13 cellular contexts compared by ENCODE assay signal in genomic region chr9:93464876-93465275, GRCh38. TPM values are rescaled to one million over a fixed set of nuclear protein-coding genes. Genes with fewer than 3 reads are reported as not detected.
DNase-seq lines count a peak whose midpoint lies in the region; ATAC-seq, FAIRE-seq and TF ChIP-seq lines count a peak whose summit lies in the region.
"Had no signal": no experiment of that assay in that cellular context is flagged by ENCODE, and none has a peak within 500 bp of the region (broad histone marks: within the 10 kb centered on the region; RNA-seq: fewer than 3 reads in every experiment).

No MANE protein-coding gene starts in this region.

- BruUV-seq in HepG2 (replicated peaks; lab: Mats Ljungman, UMichigan) = no TSS peak

- no peak for FAIRE-seq in HepG2 (lab: Jason Lieb, UNC)

- TF ChIP-seq RAD21 in HepG2 (CRISPR knock-in tag; IDR thresholded peaks at IDR 0.05) = no peak

- POLR2A ChIA-PET in HepG2 (lab: Yijun Ruan, JAX) = interaction anchor here (1.2 to 2.5 kb wide), 2 partner anchors 11 to 13 kb away, joined by 3 to 10 read pairs; partner anchors contain the start of gene FAM120AOS

- ATAC-seq in HepG2 = no peak
- no peak for ATAC-seq in right lobe of liver
- ATAC-seq in T-helper 17 cell = no peak
- no peak for ATAC-seq in upper lobe of right lung
- ATAC-seq in HG03280 (IDR thresholded peaks at IDR 0.05; ENCODE audit: unreplicated experiment) = no peak

- peak overlapping the region; percentile 47 for H3K4me3 Mint-ChIP-seq in T-helper 17 cell
- H3K4me3 Mint-ChIP-seq: neural crest cell had no signal

- 82% methylated on average over 2 of the region's 2 CpGs for WGBS in HepG2 (ENCODE audit: low lambda C conversion rate)
- 80% methylated on average over 2 of the region's 2 CpGs for WGBS in right lobe of liver (ENCODE audit: insufficient coverage, low coverage, low lambda C conversion rate, missing lambda C conversion rate)

- TF ChIP-seq EP300 in HepG2 (IDR thresholded peaks at IDR 0.05; ENCODE audit: low read depth in 2 of 2, low read length in 2 of 2) (no peak), HepG2 (CRISPR knock-in tag; IDR thresholded peaks at IDR 0.05; ENCODE audit: borderline replicate concordance) (no peak)

- H3K79me2 ChIP-seq in HepG2 (ENCODE audit: insufficient read depth, low read length) = peaks cover 97% of the 10 kb centered on the region

- CTCF ChIA-PET in HepG2 (lab: Yijun Ruan, JAX; ENCODE audit: low intra/inter-chr PET ratio, low total read pairs) = no interaction called here

- H3K36me3 Mint-ChIP-seq in T-helper 17 cell (ENCODE audit: low read depth) = no peaks in the 10 kb centered on the region

- H2AFZ ChIP-seq in HepG2 (ENCODE audit: low read length) = no peak overlapping the region

- no peak overlapping the region for H3K9ac ChIP-seq in HepG2 (ENCODE audit: insufficient read depth, low read depth, low read length)

- TF ChIP-seq POLR2A in HepG2 (IDR thresholded peaks at IDR 0.05; ENCODE audit: insufficient read depth in 1 of 2, low read depth in 2 of 2, low read length in 2 of 2) (no peak), right lobe of liver (IDR thresholded peaks at IDR 0.05) (no peak)

- H3K4me2 ChIP-seq in HepG2 (ENCODE audit: low read depth, low read length) = no peak overlapping the region

- H3K27me3 Mint-ChIP-seq in T-helper 17 cell = no peaks in the 10 kb centered on the region

- H3K27ac ChIP-seq in HepG2 (ENCODE audit: extremely low read length, insufficient read depth, low read length) = peak overlapping the region; percentile 28
- H3K27ac ChIP-seq in right lobe of liver = no peak overlapping the region
- H3K27ac ChIP-seq in upper lobe of right lung = peak overlapping the region; percentile 55
- H3K27ac ChIP-seq: tibial artery had no signal

- no peaks in the 10 kb centered on the region for H3K9me3 ChIP-seq in HepG2 (ENCODE audit: low read length)
- no peaks in the 10 kb centered on the region for H3K9me3 ChIP-seq in right lobe of liver
- H3K9me3 ChIP-seq in T-helper 17 cell (ENCODE audit: control insufficient read depth, low read length, poor library complexity, severe bottlenecking) = no peaks in the 10 kb centered on the region
- no peaks in the 10 kb centered on the region for H3K9me3 ChIP-seq in upper lobe of right lung
- H3K9me3 ChIP-seq: tibial artery had no signal

- TF ChIP-seq CTCF in HepG2 (CRISPR knock-in tag; IDR thresholded peaks at IDR 0.05) (no peak), right lobe of liver (IDR thresholded peaks at IDR 0.05) (no peak), upper lobe of right lung (IDR thresholded peaks at IDR 0.05) (no peak)

- in situ Hi-C loops in HepG2 (cut with HindIII; ENCODE audit: extremely low pct_ligation_motif_present, low pct_unique_long_range_greater_than_20kb) = no loop called here

- H3K4me3 ChIP-seq in HepG2 (replicated peaks in 1 of 3; ENCODE audit: insufficient read depth in 1 of 3, low read depth in 2 of 3, low read length in 3 of 3) (no peak overlapping the region), right lobe of liver (no peak overlapping the region), upper lobe of right lung (no peak overlapping the region)
- H3K4me3 ChIP-seq: tibial artery had no signal

- intact Hi-C loops in HepG2 (cut with micrococcal nuclease; ENCODE audit: unreplicated experiment) (no loop called here), right lobe of liver (cut with DNase I) (no loop called here), upper lobe of right lung (cut with DNase I) (no loop called here)

- peaks cover 95% of the 10 kb centered on the region for H3K4me1 ChIP-seq in HepG2 (ENCODE audit: insufficient read depth, low read length)
- H3K4me1 ChIP-seq in right lobe of liver = peaks cover 3 to 48% (median 22%) of the 10 kb centered on the region in 4 donors
- H3K4me1 ChIP-seq in upper lobe of right lung = peaks cover 69% of the 10 kb centered on the region

- peaks cover 63% of the 10 kb centered on the region for H3K4me1 Mint-ChIP-seq in T-helper 17 cell

- DNase-seq in HepG2 (ENCODE audit: low spot score) (no peak), right lobe of liver (no peak), T-helper 17 cell (no peak), iPS-NIHi7 (ENCODE audit: extremely low spot score) (peak; percentile 31), upper lobe of right lung (no peak), NCI-H2196 (lab: John Stamatoyannopoulos, UW; ENCODE audit: unreplicated experiment) (no peak), NCI-H510A (lab: John Stamatoyannopoulos, UW) (no peak)
- DNase-seq: COR-L47, hippocampal formation, NCI-H146, tibial artery had no signal

- peaks cover 0 to 2% of the 10 kb centered on the region in 2 experiments; a peak in 1 of 5 replicates for H3K36me3 ChIP-seq in HepG2 (replicated peaks in 1 of 2; ENCODE audit: control insufficient read depth in 1 of 2, insufficient read depth in 2 of 2, low read length in 2 of 2)
- no peaks in the 10 kb centered on the region for H3K36me3 ChIP-seq in right lobe of liver
- no peaks in the 10 kb centered on the region for H3K36me3 ChIP-seq in upper lobe of right lung
- H3K36me3 ChIP-seq: tibial artery had no signal

- H3K27me3 ChIP-seq in HepG2 (ENCODE audit: control insufficient read depth in 1 of 2, insufficient read depth in 2 of 2, low read length in 2 of 2) (no peaks in the 10 kb centered on the region), right lobe of liver (no peaks in the 10 kb centered on the region), upper lobe of right lung (no peaks in the 10 kb centered on the region)
- H3K27me3 ChIP-seq: tibial artery had no signal

- peak overlapping the region; percentile 87 for H3K27ac Mint-ChIP-seq in T-helper 17 cell

- peaks cover 24% of the 10 kb centered on the region for H4K20me1 ChIP-seq in HepG2 (ENCODE audit: insufficient read depth, low read length)

TF ChIP-seq in HepG2, 621 proteins besides CTCF, POLR2A, EP300 and RAD21:
- TF ChIP-seq MEF2D (CRISPR knock-in tag; IDR thresholded peaks at IDR 0.05) = no peak
- TF ChIP-seq KMT2B (CRISPR knock-in tag; IDR thresholded peaks at IDR 0.05) = no peak

RNA-seq across cellular contexts. Expression of gene FAM120AOS, which starts 11.5 kb away (rescaled TPM):
- total RNA-seq in HepG2 (2016; rRNA removed; fragmentation: Illumina TruSeq; extraction: Trizol) (32.0 and 34.6 TPM in 2 replicates), right lobe of liver (10 to 100 TPM; 14.4 to 20.8 (median 17.9) TPM), T-helper 17 cell (10 to 100 TPM; 34.8 to 38.8 TPM), upper lobe of right lung (46.0 TPM)
- total RNA-seq in HepG2 (2016; cell fraction: cytosol; rRNA removed; fragmentation: Illumina TruSeq; extraction: Trizol; ENCODE audit: low read depth) = 63.1 and 65.2 TPM in 2 replicates
- 30.3 and 34.1 TPM in 2 replicates for total RNA-seq in HepG2 (2016; cell fraction: insoluble cytoplasmic fraction; rRNA removed; fragmentation: Illumina TruSeq; extraction: Trizol)
- 105 and 109 TPM in 2 replicates for total RNA-seq in HepG2 (2016; cell fraction: membrane; rRNA removed; fragmentation: Illumina TruSeq; extraction: Trizol)
- total RNA-seq in HepG2 (2016; cell fraction: nucleus; rRNA removed; fragmentation: Illumina TruSeq; extraction: Trizol) = 19.5 and 23.6 TPM in 2 replicates
- 23.8 and 28.2 TPM in 2 replicates for polyA plus RNA-seq in HepG2 (2011; rRNA removed)
- polyA plus RNA-seq in HepG2 (2011; cell fraction: cytosol; rRNA removed) = 19.2 and 21.3 TPM in 2 replicates
- polyA plus RNA-seq in HepG2 (2011; cell fraction: nucleus; rRNA removed) = 13.3 and 17.0 TPM in 2 replicates
- polyA plus RNA-seq in HepG2 (2012) = 16.2 and 23.6 TPM in 2 replicates
- 84.3 and 93.9 TPM in 2 replicates for polyA plus RNA-seq in HepG2 (2016; cell fraction: cytosol; fragmentation: Illumina TruSeq; extraction: Trizol; ENCODE audit: low read depth)
- polyA plus RNA-seq in HepG2 (2016; cell fraction: insoluble cytoplasmic fraction; fragmentation: Illumina TruSeq; extraction: Trizol; ENCODE audit: low read depth) = 36.9 and 39.3 TPM in 2 replicates
- 109 and 110 TPM in 2 replicates for polyA plus RNA-seq in HepG2 (2016; cell fraction: membrane; fragmentation: Illumina TruSeq; extraction: Trizol; ENCODE audit: low read depth)
- 28.1 and 30.4 TPM in 2 replicates for polyA plus RNA-seq in HepG2 (2016; cell fraction: nucleus; fragmentation: Illumina TruSeq; extraction: Trizol; ENCODE audit: insufficient read depth, low read depth)
- 19.7 and 40.4 TPM in 2 replicates for polyA minus RNA-seq in HepG2 (2011; rRNA and poly(A)+ RNA removed; ENCODE audit: low replicate concordance)
- polyA minus RNA-seq in HepG2 (2011; cell fraction: cytosol; rRNA and poly(A)+ RNA removed) = 12.2 and 13.4 TPM in 2 replicates
- 30.3 and 39.2 TPM in 2 replicates for polyA minus RNA-seq in HepG2 (2011; cell fraction: nucleus; rRNA and poly(A)+ RNA removed)

RNA-seq across cellular contexts. Expression of gene FAM120A, which starts 13.4 kb away (rescaled TPM):
- total RNA-seq in HepG2 (2016; rRNA removed; fragmentation: Illumina TruSeq; extraction: Trizol) (41.3 and 41.8 TPM in 2 replicates), right lobe of liver (10 to 100 TPM; 61.9 to 92.1 (median 76.0) TPM), T-helper 17 cell (10 to 100 TPM; 76.9 to 83.6 TPM), upper lobe of right lung (109 TPM)
- total RNA-seq in HepG2 (2016; cell fraction: cytosol; rRNA removed; fragmentation: Illumina TruSeq; extraction: Trizol; ENCODE audit: low read depth) = 99.4 and 110 TPM in 2 replicates
- 34.8 and 42.4 TPM in 2 replicates for total RNA-seq in HepG2 (2016; cell fraction: insoluble cytoplasmic fraction; rRNA removed; fragmentation: Illumina TruSeq; extraction: Trizol)
- total RNA-seq in HepG2 (2016; cell fraction: membrane; rRNA removed; fragmentation: Illumina TruSeq; extraction: Trizol) = 53.4 and 57.8 TPM in 2 replicates
- 46.0 and 59.3 TPM in 2 replicates for total RNA-seq in HepG2 (2016; cell fraction: nucleus; rRNA removed; fragmentation: Illumina TruSeq; extraction: Trizol)
- polyA plus RNA-seq in HepG2 (2011; rRNA removed) = 39.2 and 44.4 TPM in 2 replicates
- polyA plus RNA-seq in HepG2 (2011; cell fraction: cytosol; rRNA removed) = 26.9 and 28.9 TPM in 2 replicates
- polyA plus RNA-seq in HepG2 (2011; cell fraction: nucleus; rRNA removed) = 51.5 and 59.5 TPM in 2 replicates
- 31.6 and 31.7 TPM in 2 replicates for polyA plus RNA-seq in HepG2 (2012)
- polyA plus RNA-seq in HepG2 (2016; cell fraction: cytosol; fragmentation: Illumina TruSeq; extraction: Trizol; ENCODE audit: low read depth) = 9.1 and 10.0 TPM in 2 replicates
- 45.9 and 57.3 TPM in 2 replicates for polyA plus RNA-seq in HepG2 (2016; cell fraction: insoluble cytoplasmic fraction; fragmentation: Illumina TruSeq; extraction: Trizol; ENCODE audit: low read depth)
- 27.2 and 34.6 TPM in 2 replicates for polyA plus RNA-seq in HepG2 (2016; cell fraction: membrane; fragmentation: Illumina TruSeq; extraction: Trizol; ENCODE audit: low read depth)
- polyA plus RNA-seq in HepG2 (2016; cell fraction: nucleus; fragmentation: Illumina TruSeq; extraction: Trizol; ENCODE audit: insufficient read depth, low read depth) = 71.5 and 73.7 TPM in 2 replicates
- polyA minus RNA-seq in HepG2 (2011; rRNA and poly(A)+ RNA removed; ENCODE audit: low replicate concordance) = 98.1 and 226 TPM in 2 replicates
- polyA minus RNA-seq in HepG2 (2011; cell fraction: cytosol; rRNA and poly(A)+ RNA removed) = 69.2 and 72.5 TPM in 2 replicates
- polyA minus RNA-seq in HepG2 (2011; cell fraction: nucleus; rRNA and poly(A)+ RNA removed) = 102 and 129 TPM in 2 replicates

Comparison
In these comparisons a context has a peak if more than half of its experiments do, and no peak if none do; other contexts are left out.
1. H3K27ac ChIP-seq: peak in HepG2 (single experiment) and upper lobe of right lung (single experiment); none in right lobe of liver (0 of 3).